ENCODE assay signal across 8 cellular contexts in the genomic region with DNA sequence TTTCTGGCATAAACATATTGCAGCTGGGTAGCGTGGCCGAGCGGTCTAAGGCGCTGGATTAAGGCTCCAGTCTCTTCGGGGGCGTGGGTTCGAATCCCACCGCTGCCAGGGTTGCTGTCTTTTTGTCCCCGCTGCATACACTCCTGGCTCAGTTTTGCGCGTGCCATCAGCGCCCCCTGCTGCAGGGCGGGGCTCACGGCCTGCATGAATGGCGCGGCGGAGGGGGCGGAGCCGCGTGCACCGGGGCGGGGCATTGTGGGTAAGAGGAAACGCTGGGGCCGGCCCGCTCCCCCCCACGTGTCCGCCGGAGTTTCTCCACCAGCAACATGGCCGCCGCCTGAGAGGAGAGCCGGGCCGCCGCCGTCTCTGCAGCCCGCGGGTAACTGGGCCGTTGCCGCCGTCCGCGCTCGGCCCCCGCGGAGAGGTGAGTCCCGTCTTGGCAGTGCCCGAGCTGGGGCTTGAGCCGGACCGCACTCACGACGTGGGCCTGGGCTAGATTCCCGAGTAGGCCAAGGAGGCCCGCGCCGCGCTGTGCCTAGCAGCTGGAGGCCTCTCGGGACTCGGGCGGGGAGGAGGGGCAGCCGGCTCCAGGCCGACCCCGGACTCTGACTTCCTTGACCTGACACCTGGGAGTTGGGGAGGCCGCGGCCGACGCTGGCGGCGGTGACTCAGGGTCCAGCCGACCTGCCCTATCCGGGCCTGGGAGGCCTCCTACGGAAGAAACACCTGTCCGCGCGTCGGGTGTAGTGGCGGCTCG. TPM values are rescaled to one million over a fixed set of nuclear protein-coding genes. Genes with fewer than 3 reads are reported as not detected.
DNase-seq lines count a peak whose midpoint lies in the region; ATAC-seq and TF ChIP-seq lines count a peak whose summit lies in the region.

A gene with protein sequence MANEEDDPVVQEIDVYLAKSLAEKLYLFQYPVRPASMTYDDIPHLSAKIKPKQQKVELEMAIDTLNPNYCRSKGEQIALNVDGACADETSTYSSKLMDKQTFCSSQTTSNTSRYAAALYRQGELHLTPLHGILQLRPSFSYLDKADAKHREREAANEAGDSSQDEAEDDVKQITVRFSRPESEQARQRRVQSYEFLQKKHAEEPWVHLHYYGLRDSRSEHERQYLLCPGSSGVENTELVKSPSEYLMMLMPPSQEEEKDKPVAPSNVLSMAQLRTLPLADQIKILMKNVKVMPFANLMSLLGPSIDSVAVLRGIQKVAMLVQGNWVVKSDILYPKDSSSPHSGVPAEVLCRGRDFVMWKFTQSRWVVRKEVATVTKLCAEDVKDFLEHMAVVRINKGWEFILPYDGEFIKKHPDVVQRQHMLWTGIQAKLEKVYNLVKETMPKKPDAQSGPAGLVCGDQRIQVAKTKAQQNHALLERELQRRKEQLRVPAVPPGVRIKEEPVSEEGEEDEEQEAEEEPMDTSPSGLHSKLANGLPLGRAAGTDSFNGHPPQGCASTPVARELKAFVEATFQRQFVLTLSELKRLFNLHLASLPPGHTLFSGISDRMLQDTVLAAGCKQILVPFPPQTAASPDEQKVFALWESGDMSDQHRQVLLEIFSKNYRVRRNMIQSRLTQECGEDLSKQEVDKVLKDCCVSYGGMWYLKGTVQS (plus strand): TSS at position 296 of the 757 bp plus-strand sequence. CDS start 5,560 bp downstream, outside the sequence.

- peaks cover 33% of the 10 kb centered on the region for H3K36me3 Mint-ChIP-seq in activated CD4-positive, alpha-beta T cell treated with anti-CD3 and anti-CD28 coated beads for 36 hours (ENCODE audit: low read depth)

- TF ChIP-seq POLR2A in GM19193 (IDR thresholded peaks at IDR 0.05; ENCODE audit: extremely low read depth, insufficient read depth, insufficient read length): peak; percentile 68

- H3K27ac Mint-ChIP-seq in activated CD4-positive, alpha-beta T cell treated with anti-CD3 and anti-CD28 coated beads for 36 hours: peak within 1 kb of the TSS; percentile 96

- H3K9me3 ChIP-seq in BE2C: no peaks in the 10 kb centered on the region

- H3K4me1 ChIP-seq in BE2C: 0 out of 2 replicates have a peak, but pooled peaks cover 2% of the 10 kb centered on the region

- intact Hi-C loops in activated CD4-positive, alpha-beta T cell treated with anti-CD3 and anti-CD28 coated beads for 36 hours (cut with DNase I, micrococcal nuclease): loop anchor here (1.0 to 10.0 kb wide), 12 partner anchors 56 to 792 kb away; partner anchors contain the start of genes MOSMO (in 2 of the 2), PDZD9 (in 2 of the 2), CDR2 (in 1 of the 2) and EEF2K (in 1 of the 2)

- CTCF ChIA-PET in activated CD4-positive, alpha-beta T cell treated with anti-CD3 and anti-CD28 coated beads for 36 hours (lab: Charles Lee): interaction anchor here (0.6 to 5.7 kb wide), 12 partner anchors 9 to 344 kb away, joined by 3 to 55 read pairs (median 6); partner anchors contain the start of genes EEF2K and UQCRC2

- peak within 1 kb of the TSS; percentile 93 for H3K4me3 Mint-ChIP-seq in activated CD4-positive, alpha-beta T cell treated with anti-CD3 and anti-CD28 coated beads for 36 hours

- peak; percentile 80 for TF ChIP-seq CTCF in BE2C (IDR thresholded peaks at IDR 0.05; ENCODE audit: low read depth, low read length)
- peak; percentile 75 for TF ChIP-seq CTCF in choroid plexus epithelial cell (conservative IDR thresholded peaks at IDR 0.05; ENCODE audit: low read depth, low read length)

- H3K4me3 ChIP-seq in BE2C (ENCODE audit: low read depth, low read length) (peak within 1 kb of the TSS; percentile 99), choroid plexus epithelial cell (ENCODE audit: low read depth, low read length) (peak within 1 kb of the TSS; percentile 92)

- DNase-seq in BE2C (peak; percentile 99), NCI-H510A treated with DMSO at 0.1 percent for 48 hours (lab: John Stamatoyannopoulos, UW) (peak; percentile 98), choroid plexus epithelial cell (ENCODE audit: low read depth) (peak; percentile 99), kidney tubule cell (ENCODE audit: low spot score) (peak; percentile 99)
- DNase-seq in activated CD4-positive, alpha-beta T cell treated with anti-CD3 and anti-CD28 coated beads for 36 hours: peak; percentile 100
- DNase-seq in stimulated activated CD4-positive, alpha-beta T cell treated with anti-CD3 and anti-CD28 coated beads, Interleukin-1b, Interleukin-23, amount 100 ng/mL, for 24 hours (ENCODE audit: low read depth in 4 of 4, low spot score in 1 of 4): peak; percentile 98 to 100 (median 99)

- H3K36me3 ChIP-seq in BE2C: peaks cover 4% of the 10 kb centered on the region

- POLR2A ChIA-PET in activated CD4-positive, alpha-beta T cell treated with anti-CD3 and anti-CD28 coated beads for 36 hours (lab: Charles Lee): interaction anchor here (0.6 to 1.1 kb wide), 3 partner anchors 11 to 105 kb away, joined by 3 to 4 read pairs (median 3); partner anchors contain the start of gene EEF2K

- no peaks in the 10 kb centered on the region for H3K27me3 ChIP-seq in BE2C

- H3K4me1 Mint-ChIP-seq in activated CD4-positive, alpha-beta T cell treated with anti-CD3 and anti-CD28 coated beads for 36 hours: peaks cover 38% of the 10 kb centered on the region

- no peaks in the 10 kb centered on the region for H3K9me3 Mint-ChIP-seq in activated CD4-positive, alpha-beta T cell treated with anti-CD3 and anti-CD28 coated beads for 36 hours (ENCODE audit: low read depth)

- no peaks in the 10 kb centered on the region for H3K27me3 Mint-ChIP-seq in activated CD4-positive, alpha-beta T cell treated with anti-CD3 and anti-CD28 coated beads for 36 hours

- ATAC-seq in HG03439 (IDR thresholded peaks at IDR 0.05; ENCODE audit: unreplicated experiment): peak; percentile 82
- peak; percentile 87 for ATAC-seq in activated CD4-positive, alpha-beta T cell treated with anti-CD3 and anti-CD28 coated beads for 36 hours

RNA-seq across cellular contexts. Expression of the gene that starts here (rescaled TPM):
- 73.0 TPM for polyA plus RNA-seq in BE2C (2012; ENCODE audit: insufficient read depth, insufficient read length, low read depth)
- total RNA-seq in activated CD4-positive, alpha-beta T cell treated with anti-CD3 and anti-CD28 coated beads for 36 hours: 10 to 100 TPM; 70.9 to 87.4 TPM

Comparison
In these comparisons a context has a peak if more than half of its experiments do, and no peak if none do; other contexts are left out.
1. Peak in every context shown above with its lines: DNase-seq, ATAC-seq and H3K4me3 ChIP-seq.